13 cellular contexts compared by ENCODE assay signal in genomic region chr5:172786736-172787462, GRCh38.
"Had no signal": no experiment of that assay in that cellular context is flagged by ENCODE, and none has a peak within 500 bp of the region (broad histone marks: within the 10 kb centered on the region; RNA-seq: fewer than 3 reads in every experiment).

No MANE protein-coding gene starts in this region.

- H3K27me3 ChIP-seq: breast epithelium, dorsolateral prefrontal cortex, esophagus muscularis mucosa had no signal

- H3K36me3 ChIP-seq: breast epithelium, esophagus muscularis mucosa had no signal

- DNase-seq: activated CD4-positive, alpha-beta T cell treated with anti-CD3 and anti-CD28 coated beads, Interleukin-2, amount 50 U/mL, for 4 hours; activated CD4-positive, CD25-positive, alpha-beta regulatory T cell treated with anti-CD3 and anti-CD28 coated beads, Interleukin-2, amount 50 U/mL, for 72 hours; activated T-cell treated with anti-CD3 and anti-CD28 coated beads, Interleukin-2, amount 50 U/mL, for 1 hour; hypothalamus; nephron progenitor cell; stimulated activated CD4-positive, alpha-beta T cell treated with anti-CD3 and anti-CD28 coated beads, Interleukin-2, amount 100 ng/mL, for 48 hours; stimulated activated CD8-positive, alpha-beta memory T cell treated with anti-CD3 and anti-CD28 coated beads, Interleukin-4, amount 100 ng/mL, for 48 hours; stimulated activated naive CD8-positive, alpha-beta T cell treated with anti-CD3 and anti-CD28 coated beads, Interleukin-15, amount 100 ng/mL, for 72 hours had no signal

- FAIRE-seq: endometrium had no signal

- H3K27ac ChIP-seq: breast epithelium, dorsolateral prefrontal cortex, esophagus muscularis mucosa had no signal

- ATAC-seq: activated naive CD4-positive, alpha-beta T cell treated with anti-CD3 and anti-CD28 coated beads, Interleukin-2, amount 50 U/mL, for 72 hours; stimulated activated naive CD8-positive, alpha-beta T cell treated with anti-CD3 and anti-CD28 coated beads, Interleukin-15, amount 100 ng/mL, for 72 hours had no signal

- H3K9me3 ChIP-seq: breast epithelium, esophagus muscularis mucosa had no signal

- H3K4me3 ChIP-seq: breast epithelium, dorsolateral prefrontal cortex, esophagus muscularis mucosa had no signal
